ENCODE assay signal across 1 cellular context in the genomic region with DNA sequence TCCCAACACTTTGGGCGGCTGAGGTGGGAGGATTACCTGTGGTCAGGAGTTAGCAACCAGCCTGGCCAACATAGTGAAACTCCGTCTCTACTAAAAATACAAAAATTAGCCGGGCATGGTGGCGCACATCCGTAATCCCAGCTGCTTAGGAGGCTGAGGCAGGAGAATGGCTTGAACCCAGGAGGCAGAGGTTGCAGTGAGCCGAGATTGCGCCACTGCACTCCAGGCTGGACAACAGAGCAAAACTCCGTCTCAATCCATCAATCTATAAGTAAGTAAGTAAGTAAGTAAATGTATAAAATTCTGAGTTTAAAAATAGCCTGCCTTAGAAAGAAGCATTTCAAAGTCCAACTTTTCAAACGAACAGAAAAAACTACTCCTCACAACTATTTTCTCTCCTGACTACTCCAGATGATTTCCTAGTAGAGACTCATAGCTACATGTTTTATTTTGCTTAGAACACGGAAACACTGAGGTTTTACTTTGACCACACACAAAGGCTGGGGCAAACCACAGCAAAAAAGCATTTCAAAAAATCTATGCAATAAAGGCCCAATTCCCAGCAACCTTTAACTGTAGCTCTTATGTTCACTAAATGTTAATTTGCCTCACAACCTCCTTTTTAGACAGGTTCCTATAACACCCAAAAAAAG.
TF ChIP-seq lines count a peak whose summit lies in the region.

No MANE protein-coding gene starts in this region.

TF ChIP-seq in IMR-90, 13 proteins besides CTCF, POLR2A, EP300 and RAD21:
- no peak for TF ChIP-seq BHLHE40 (IDR thresholded peaks at IDR 0.05; ENCODE audit: low read depth, low read length)
- TF ChIP-seq RCOR1 (IDR thresholded peaks at IDR 0.05; ENCODE audit: insufficient replicate concordance, low read length), result no peak
- no peak for TF ChIP-seq CEBPB (IDR thresholded peaks at IDR 0.05; ENCODE audit: low read depth, low read length)
- no peak for TF ChIP-seq SMC3 (IDR thresholded peaks at IDR 0.05; ENCODE audit: low read depth, low read length)
- no peak for TF ChIP-seq MAZ (IDR thresholded peaks at IDR 0.05; ENCODE audit: borderline replicate concordance, low read depth, low read length)
- TF ChIP-seq, protein P1, sequence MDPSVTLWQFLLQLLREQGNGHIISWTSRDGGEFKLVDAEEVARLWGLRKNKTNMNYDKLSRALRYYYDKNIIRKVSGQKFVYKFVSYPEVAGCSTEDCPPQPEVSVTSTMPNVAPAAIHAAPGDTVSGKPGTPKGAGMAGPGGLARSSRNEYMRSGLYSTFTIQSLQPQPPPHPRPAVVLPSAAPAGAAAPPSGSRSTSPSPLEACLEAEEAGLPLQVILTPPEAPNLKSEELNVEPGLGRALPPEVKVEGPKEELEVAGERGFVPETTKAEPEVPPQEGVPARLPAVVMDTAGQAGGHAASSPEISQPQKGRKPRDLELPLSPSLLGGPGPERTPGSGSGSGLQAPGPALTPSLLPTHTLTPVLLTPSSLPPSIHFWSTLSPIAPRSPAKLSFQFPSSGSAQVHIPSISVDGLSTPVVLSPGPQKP (IDR thresholded peaks at IDR 0.05; ENCODE audit: borderline replicate concordance, low read depth, low read length), result no peak
